Comparison of ENCODE assay signal across 8 cellular contexts in genomic region chr7:101815826-101816488, GRCh38. TPM values are rescaled to one million over a fixed set of nuclear protein-coding genes. Genes with fewer than 3 reads are reported as not detected.
A peak's percentile ranks its signal among the peaks of the same experiment; 100 is the strongest.
DNase-seq lines count a peak whose midpoint lies in the region; ATAC-seq and TF ChIP-seq lines count a peak whose summit lies in the region.

No MANE protein-coding gene starts in this region.

- H3K4me2 ChIP-seq in skeletal muscle satellite cell (ENCODE audit: low read length), result peak overlapping the region; percentile 64

- H3K27ac Mint-ChIP-seq in brain, result peak overlapping the region in 4 of 5 experiments; percentile 59 to 85 (median 77)

- DNase-seq in NCI-H187 (lab: John Stamatoyannopoulos, UW) (peak; percentile 29 to 77), T1000 (lab: John Stamatoyannopoulos, UW) (peak; percentile 36)

- H3K27me3 ChIP-seq in skeletal muscle satellite cell (ENCODE audit: control insufficient read depth, insufficient read depth, low read length), result peaks cover 14% of the 10 kb centered on the region

- peaks cover 14% of the 10 kb centered on the region for H3K4me1 ChIP-seq in skeletal muscle satellite cell (ENCODE audit: control insufficient read depth, insufficient read depth, low read length)

- peaks cover 0 to 2% (median 0%) of the 10 kb centered on the region in 5 experiments for H3K9me3 Mint-ChIP-seq in brain

- TF ChIP-seq CTCF in GM12872 (IDR thresholded peaks at IDR 0.05; ENCODE audit: insufficient read depth, low read depth, low read length), result 0 out of 3 replicates have a peak, but pooled peaks have one; percentile 1
- no peak for TF ChIP-seq CTCF in brain (conservative IDR thresholded peaks at IDR 0.05)

- H3K36me3 Mint-ChIP-seq in brain, result peaks cover 2% of the 10 kb centered on the region

- peak overlapping the region; percentile 81 to 93 (median 84) for H3K4me3 Mint-ChIP-seq in brain

- H3K9me3 ChIP-seq in iPS-18c (ENCODE audit: control insufficient read depth, insufficient read depth, low read length), result no peaks in the 10 kb centered on the region
- H3K9me3 ChIP-seq in skeletal muscle satellite cell (replicated peaks; ENCODE audit: low read length), result no peaks in the 10 kb centered on the region

- H3K4me3 ChIP-seq in iPS-18c (ENCODE audit: insufficient read depth, low read depth, low read length) (peak overlapping the region; percentile 56), skeletal muscle satellite cell (ENCODE audit: low read length) (peak overlapping the region; percentile 78)

- peak overlapping the region; percentile 83 for H3K9ac ChIP-seq in skeletal muscle satellite cell (ENCODE audit: low read depth, low read length)

- peak; percentile 73 for ATAC-seq in HG02759 (IDR thresholded peaks at IDR 0.05; ENCODE audit: unreplicated experiment)
- ATAC-seq in GM18873 (IDR thresholded peaks at IDR 0.05; ENCODE audit: low FRiP score, unreplicated experiment), result no peak

- peaks cover 47% of the 10 kb centered on the region for H3K27me3 Mint-ChIP-seq in brain

- H3K4me1 Mint-ChIP-seq in brain, result peaks cover 44% of the 10 kb centered on the region

- H3K36me3 ChIP-seq in skeletal muscle satellite cell (ENCODE audit: insufficient read depth, low read length), result no peaks in the 10 kb centered on the region

RNA-seq across cellular contexts. Expression of gene CUX1, which starts 1.5 kb away (rescaled TPM):
- 61.2 TPM for polyA plus RNA-seq in brain (ENCODE audit: insufficient read depth, low read depth, low replicate concordance)
- 21.8 and 22.3 TPM in 2 replicates for total RNA-seq in skeletal muscle satellite cell (2012; rRNA removed)
